Comparison of ENCODE assay signal across 9 cellular contexts in the genomic region with DNA sequence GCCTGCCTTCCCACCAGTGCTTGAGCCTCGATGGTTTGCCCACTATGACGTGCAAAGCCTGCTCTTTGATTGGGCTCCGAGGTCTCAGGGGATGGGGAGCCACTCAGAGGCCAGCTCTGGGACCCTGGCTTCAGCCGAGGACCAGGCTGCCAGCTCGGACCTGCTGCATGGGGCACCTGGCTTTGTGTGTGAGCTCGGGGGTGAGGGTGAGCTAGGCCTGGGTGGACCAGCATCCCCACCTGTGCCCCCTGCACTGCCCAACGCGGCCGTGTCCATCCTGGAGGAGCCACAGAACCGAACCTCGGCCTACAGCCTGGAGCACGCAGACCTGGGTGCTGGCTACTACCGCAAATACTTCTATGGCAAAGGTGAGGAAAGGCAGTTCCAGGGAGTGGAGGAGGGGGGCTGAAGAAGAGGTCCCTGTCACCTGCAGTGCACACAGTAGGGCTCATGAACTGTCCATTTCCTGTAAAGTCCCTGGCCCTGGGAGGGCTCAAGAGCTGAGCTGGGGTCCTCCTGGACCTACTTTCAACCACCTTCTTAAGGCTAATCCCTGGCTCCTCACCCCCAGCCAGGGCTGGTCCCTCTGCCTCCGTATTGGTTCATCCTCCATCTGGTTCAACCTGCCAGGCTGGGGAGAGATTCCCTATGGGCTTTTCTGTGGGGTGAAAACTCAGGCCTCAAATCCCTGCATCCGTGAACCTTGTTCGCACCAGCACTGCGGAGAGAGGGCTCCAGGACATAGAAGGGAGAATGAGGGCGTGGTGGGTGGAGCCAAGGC. TPM values are rescaled to one million over a fixed set of nuclear protein-coding genes. Genes with fewer than 3 reads are reported as not detected.
DNase-seq lines count a peak whose midpoint lies in the region; TF ChIP-seq lines count a peak whose summit lies in the region.
"Had no signal": no experiment of that assay in that cellular context is flagged by ENCODE, and none has a peak within 500 bp of the region (broad histone marks: within the 10 kb centered on the region; RNA-seq: fewer than 3 reads in every experiment).

No MANE protein-coding gene starts in this region.

- peaks cover 59% of the 10 kb centered on the region for H3K4me1 Mint-ChIP-seq in endothelial cell (ENCODE audit: unreplicated experiment)

- H3K4me3 ChIP-seq in GM06990 (replicated peaks; ENCODE audit: low read depth, low read length) (peak overlapping the region; percentile 60), OCI-LY7 (ENCODE audit: low read depth, low read length, poor library complexity, severe bottlenecking) (peak overlapping the region; percentile 90), rectal smooth muscle tissue (ENCODE audit: low read length) (peak overlapping the region; percentile 9), osteoblast (ENCODE audit: insufficient read depth, low read length) (no peak overlapping the region)

- BruUV-seq in OCI-LY7 (replicated peaks; lab: Mats Ljungman, UMichigan), result no TSS peak

- H3K9me3 Mint-ChIP-seq in endothelial cell (ENCODE audit: unreplicated experiment), result no peaks in the 10 kb centered on the region

- H3K4me3 Mint-ChIP-seq in endothelial cell (ENCODE audit: unreplicated experiment), result peak overlapping the region; percentile 91

- peaks cover 31% of the 10 kb centered on the region for H3K36me3 Mint-ChIP-seq in endothelial cell (ENCODE audit: low read depth, unreplicated experiment)

- H3K4me1 ChIP-seq in OCI-LY7 (ENCODE audit: insufficient read depth, low read length, poor library complexity, severe bottlenecking), result peaks cover 51% of the 10 kb centered on the region
- H3K4me1 ChIP-seq in rectal smooth muscle tissue (ENCODE audit: control insufficient read depth, insufficient read depth, low read length), result peaks cover 9% of the 10 kb centered on the region
- peaks cover 19% of the 10 kb centered on the region for H3K4me1 ChIP-seq in osteoblast (ENCODE audit: insufficient read depth, low read length)

- peak overlapping the region; percentile 95 for H3K27ac ChIP-seq in OCI-LY7 (ENCODE audit: low read depth, low read length, poor library complexity, severe bottlenecking)
- H3K27ac ChIP-seq in rectal smooth muscle tissue (ENCODE audit: low read depth, low read length), result no peak overlapping the region
- no peak overlapping the region for H3K27ac ChIP-seq in osteoblast (ENCODE audit: low read depth, low read length)

- H3K9me3 ChIP-seq in OCI-LY7 (ENCODE audit: low read length) (no peaks in the 10 kb centered on the region), osteoblast (ENCODE audit: low read depth, low read length) (no peaks in the 10 kb centered on the region)
- H3K9me3 ChIP-seq: vagina had no signal

- CTCF ChIA-PET in OCI-LY7 (lab: Charles Lee; ENCODE audit: unreplicated experiment), result no interaction called here

- no peak overlapping the region for H3K9ac ChIP-seq in rectal smooth muscle tissue (ENCODE audit: low read length)

- H3K9me2 ChIP-seq in OCI-LY7 (ENCODE audit: insufficient read depth, low read length), result no peaks in the 10 kb centered on the region

- H3K79me2 ChIP-seq in OCI-LY7 (ENCODE audit: insufficient read depth, low read depth, low read length), result peaks cover 22% of the 10 kb centered on the region; the same call in 1 of the 2 replicates
- H3K79me2 ChIP-seq in osteoblast (ENCODE audit: insufficient read depth, low read length), result peaks cover 9% of the 10 kb centered on the region

- no peak overlapping the region for H2AFZ ChIP-seq in OCI-LY7 (ENCODE audit: low read length)
- no peak overlapping the region for H2AFZ ChIP-seq in osteoblast (ENCODE audit: low read length)

- H3K36me3 ChIP-seq in GM06990 (ENCODE audit: control insufficient read depth, insufficient read depth, low read length) (peaks cover 39% of the 10 kb centered on the region), OCI-LY7 (ENCODE audit: insufficient read depth, low read length) (peaks cover 60% of the 10 kb centered on the region), rectal smooth muscle tissue (ENCODE audit: control insufficient read depth, insufficient read depth, low read length) (peaks cover 13% of the 10 kb centered on the region), osteoblast (ENCODE audit: insufficient read depth, low read length) (peaks cover 11% of the 10 kb centered on the region)

- DNase-seq in GM06990 (ENCODE audit: extremely low read depth, insufficient read length), result no peak
- DNase-seq in OCI-LY7 (ENCODE audit: low spot score), result no peak
- no peak for DNase-seq in endothelial cell (ENCODE audit: low spot score)
- no peak for DNase-seq in OCI-M2 (lab: John Stamatoyannopoulos, UW; ENCODE audit: unreplicated experiment)
- DNase-seq in osteoblast (ENCODE audit: insufficient read length, low spot score, missing footprints), result no peak
- DNase-seq in SW480 (ENCODE audit: low spot score), result no peak
- no peak for DNase-seq in NCI-H1930 (lab: John Stamatoyannopoulos, UW)

- H3K4me2 ChIP-seq in OCI-LY7 (ENCODE audit: low read length) (peak overlapping the region; percentile 97), osteoblast (ENCODE audit: insufficient read depth, low read length) (no peak overlapping the region)

- H3K27me3 ChIP-seq in GM06990 (replicated peaks; ENCODE audit: control insufficient read depth, insufficient read depth, low read length) (no peaks in the 10 kb centered on the region), rectal smooth muscle tissue (ENCODE audit: control insufficient read depth, insufficient read depth, low read length) (no peaks in the 10 kb centered on the region), osteoblast (ENCODE audit: insufficient read depth, low read length) (no peaks in the 10 kb centered on the region)
- H3K27me3 ChIP-seq: vagina had no signal

- no peak for TF ChIP-seq CTCF in GM06990 (IDR thresholded peaks at IDR 0.05; ENCODE audit: insufficient read depth, low read length, poor library complexity, severe bottlenecking)
- no peak for TF ChIP-seq CTCF in OCI-LY7 (conservative IDR thresholded peaks at IDR 0.05; ENCODE audit: low read length)
- no peak for TF ChIP-seq CTCF in endothelial cell (IDR thresholded peaks at IDR 0.05; ENCODE audit: unreplicated experiment)
- TF ChIP-seq CTCF in osteoblast (IDR thresholded peaks at IDR 0.05; ENCODE audit: extremely low read depth, low read depth, low read length), result no peak

- H3K27me3 Mint-ChIP-seq in endothelial cell (ENCODE audit: unreplicated experiment), result peaks cover 21% of the 10 kb centered on the region

- peak overlapping the region; percentile 83 for H3K27ac Mint-ChIP-seq in endothelial cell (ENCODE audit: unreplicated experiment)

- H4K20me1 ChIP-seq in OCI-LY7 (ENCODE audit: insufficient read depth, low read length), result no peaks in the 10 kb centered on the region
- peaks cover 16% of the 10 kb centered on the region for H4K20me1 ChIP-seq in osteoblast (ENCODE audit: insufficient read depth, low read length)

- intact Hi-C loops in OCI-LY7 (cut with micrococcal nuclease; ENCODE audit: unreplicated experiment), result no loop called here

- POLR2A ChIA-PET in OCI-LY7 (lab: Charles Lee), result no interaction called here

RNA-seq across cellular contexts. Expression of a gene that starts 3.5 kb away (rescaled TPM):
- total RNA-seq in OCI-LY7 (2014; rRNA removed; shearing (Covaris generic)), result 57.6 and 95.4 TPM in 2 replicates
- total RNA-seq in OCI-LY7 (2022) (156 and 160 TPM in 2 replicates), endothelial cell (ENCODE audit: unreplicated experiment) (267 TPM), osteoblast (12.7 and 15.2 TPM in 2 replicates)

RNA-seq across cellular contexts. Expression of a gene that starts 21.3 kb away (rescaled TPM):
- 40.4 and 48.0 TPM in 2 replicates for total RNA-seq in OCI-LY7 (2014; rRNA removed; shearing (Covaris generic))
- total RNA-seq in OCI-LY7 (2022), result 78.9 and 82.5 TPM in 2 replicates
- 62.6 TPM for total RNA-seq in endothelial cell (ENCODE audit: unreplicated experiment)
- 29.2 and 31.8 TPM in 2 replicates for total RNA-seq in osteoblast

RNA-seq across cellular contexts. Expression of a gene that starts 25.8 kb away (rescaled TPM):
- total RNA-seq in OCI-LY7 (2014; rRNA removed; shearing (Covaris generic)), result 29.9 and 36.2 TPM in 2 replicates
- total RNA-seq in OCI-LY7 (2022) (66.7 and 70.7 TPM in 2 replicates), endothelial cell (ENCODE audit: unreplicated experiment) (76.1 TPM), osteoblast (26.5 and 27.9 TPM in 2 replicates)

RNA-seq across cellular contexts. Expression of a gene that starts 27.4 kb away (rescaled TPM):
- 32.0 and 33.4 TPM in 2 replicates for total RNA-seq in OCI-LY7 (2014; rRNA removed; shearing (Covaris generic))
- total RNA-seq in OCI-LY7 (2022), result 50.6 and 53.2 TPM in 2 replicates
- total RNA-seq in endothelial cell (ENCODE audit: unreplicated experiment), result 238 TPM
- 19.4 and 21.4 TPM in 2 replicates for total RNA-seq in osteoblast

RNA-seq across cellular contexts. Expression of a gene that starts 45.8 kb away (rescaled TPM):
- 1.4 TPM in 1 of 2 replicates, not detected in the other for total RNA-seq in OCI-LY7 (2014; rRNA removed; shearing (Covaris generic))
- total RNA-seq in OCI-LY7 (2022) (0.68 and 1.6 TPM in 2 replicates), endothelial cell (ENCODE audit: unreplicated experiment) (2.0 TPM), osteoblast (0.29 TPM in 1 of 2 replicates, not detected in the other)
